21 cellular contexts compared by ENCODE assay signal in the genomic region with DNA sequence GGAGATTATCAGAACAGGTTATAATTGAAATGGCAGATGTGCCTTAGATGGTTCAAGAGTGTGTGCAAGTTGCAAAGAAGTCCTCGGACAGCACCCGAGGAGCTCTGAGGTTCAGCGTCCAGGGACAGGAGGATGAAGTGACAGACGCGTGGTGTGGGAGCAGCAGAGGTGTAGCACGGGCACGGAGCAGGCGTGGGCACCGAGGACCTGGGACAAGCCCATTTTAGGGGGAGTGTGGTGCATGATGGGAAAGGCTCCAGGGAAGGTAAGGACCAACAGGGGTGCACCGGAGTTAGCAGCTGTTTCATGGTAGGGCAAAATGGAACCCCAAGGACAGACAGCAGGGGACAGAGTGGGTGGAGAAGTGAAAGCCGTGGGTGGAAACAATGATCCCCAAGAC.
"Had no signal": no experiment of that assay in that cellular context is flagged by ENCODE, and none has a peak within 500 bp of the region (broad histone marks: within the 10 kb centered on the region; RNA-seq: fewer than 3 reads in every experiment).

No MANE protein-coding gene starts in this region.

- H3K4me3 Mint-ChIP-seq: activated CD4-positive, alpha-beta T cell treated with anti-CD3 and anti-CD28 coated beads, Interleukin-2, amount 10 ng/mL, durations not matched to agents 7 days and 5 days; nephron had no signal

- H3K4me1 Mint-ChIP-seq: nephron had no signal

- H3K4me3 ChIP-seq: colonic mucosa, left ventricle myocardium inferior, mucosa of descending colon, sigmoid colon, tibial nerve had no signal

- H3K27ac Mint-ChIP-seq: nephron had no signal

- H3K27ac ChIP-seq: brain microvascular endothelial cell, colonic mucosa, left ventricle myocardium inferior, sigmoid colon, tibial nerve had no signal

- DNase-seq: activated CD4-positive, alpha-beta T cell treated with anti-CD3 and anti-CD28 coated beads, Interleukin-2, amount 10 ng/mL, durations not matched to agents 7 days and 5 days; activated CD8-positive, alpha-beta memory T cell treated with anti-CD3 and anti-CD28 coated beads, Interleukin-2, amount 50 U/mL, for 4 hours; activated effector memory CD4-positive, alpha-beta T cell treated with Interleukin-2 at 50 U/mL for 16 hours; activated naive CD4-positive, alpha-beta T cell treated with anti-CD3 and anti-CD28 coated beads, Interleukin-2, amount 50 U/mL, for 16 hours; activated T-cell treated with anti-CD3 and anti-CD28 coated beads, Interleukin-2, amount 50 U/mL, for 4 hours; brain microvascular endothelial cell; central memory CD4-positive, alpha-beta T cell; colonic mucosa; kidney glomerular epithelial cell; left ventricle myocardium inferior; mammary epithelial cell; mucosa of descending colon; occipital lobe; posterior cingulate gyrus; sigmoid colon; stimulated activated naive CD4-positive, alpha-beta T cell treated with Interleukin-2 at 50 U/mL for 16 hours; T-helper 1 cell had no signal

- H3K9me3 Mint-ChIP-seq: activated T-cell treated with anti-CD3 and anti-CD28 coated beads, Interleukin-2, amount 50 U/mL, for 4 hours; nephron had no signal

- H3K36me3 ChIP-seq: brain microvascular endothelial cell, colonic mucosa, left ventricle myocardium inferior, sigmoid colon, tibial nerve had no signal

- ATAC-seq: activated CD4-positive, CD25-positive, alpha-beta regulatory T cell treated with anti-CD3 and anti-CD28 coated beads, Interleukin-2, amount 50 U/mL, for 24 hours; activated T-cell treated with anti-CD3 and anti-CD28 coated beads, Interleukin-2, amount 50 U/mL, for 4 hours; mucosa of descending colon; SK-N-SH treated with all-trans-retinoic acid at 6 μM for 48 hours had no signal

- H3K4me1 ChIP-seq: colonic mucosa, sigmoid colon had no signal

- H3K27me3 ChIP-seq: brain microvascular endothelial cell, colonic mucosa, tibial nerve had no signal

- H3K9me3 ChIP-seq: colonic mucosa, left ventricle myocardium inferior, mucosa of descending colon, sigmoid colon, tibial nerve had no signal
